ENCODE assay signal across 8 cellular contexts in genomic region chr19:48837081-48837524, GRCh38. TPM values are rescaled to one million over a fixed set of nuclear protein-coding genes. Genes with fewer than 3 reads are reported as not detected.
A peak's percentile ranks its signal among the peaks of the same experiment; 100 is the strongest.
DNase-seq lines count a peak whose midpoint lies in the region; ATAC-seq and TF ChIP-seq lines count a peak whose summit lies in the region.

No MANE protein-coding gene starts in this region.

- peak overlapping the region; percentile 71 for H3K4me3 Mint-ChIP-seq in activated CD4-positive, alpha-beta T cell treated with anti-CD3 and anti-CD28 coated beads for 36 hours
- H3K4me3 Mint-ChIP-seq in chondrocyte (ENCODE audit: unreplicated experiment), result peak overlapping the region; percentile 94

- DNase-seq in AG20443 (ENCODE audit: low spot score), result peak; percentile 97
- peak; percentile 88 for DNase-seq in NCI-H2171 (lab: John Stamatoyannopoulos, UW)
- DNase-seq in activated CD4-positive, alpha-beta T cell treated with anti-CD3 and anti-CD28 coated beads for 36 hours, result peak; percentile 86
- DNase-seq in chondrocyte (ENCODE audit: low spot score), result no peak
- DNase-seq in kidney tubule cell (ENCODE audit: low spot score), result peak; percentile 53
- peak; percentile 83 for DNase-seq in stimulated activated CD4-positive, alpha-beta T cell treated with anti-CD3 and anti-CD28 coated beads, Interleukin-1b, Interleukin-23, amount 100 ng/mL, for 48 hours

- H3K4me1 Mint-ChIP-seq in activated CD4-positive, alpha-beta T cell treated with anti-CD3 and anti-CD28 coated beads for 36 hours, result peaks cover 18% of the 10 kb centered on the region
- peaks cover 19% of the 10 kb centered on the region for H3K4me1 Mint-ChIP-seq in chondrocyte (ENCODE audit: low read depth)

- no peaks in the 10 kb centered on the region for H3K9me3 Mint-ChIP-seq in activated CD4-positive, alpha-beta T cell treated with anti-CD3 and anti-CD28 coated beads for 36 hours (ENCODE audit: low read depth)
- no peaks in the 10 kb centered on the region for H3K9me3 Mint-ChIP-seq in chondrocyte (ENCODE audit: low read depth)

- ATAC-seq in GM21360 (IDR thresholded peaks at IDR 0.05; ENCODE audit: unreplicated experiment), result peak; percentile 61
- peak; percentile 74 for ATAC-seq in activated CD4-positive, alpha-beta T cell treated with anti-CD3 and anti-CD28 coated beads for 36 hours
- ATAC-seq in HG02610 (IDR thresholded peaks at IDR 0.05; ENCODE audit: unreplicated experiment), result no peak

- H3K36me3 Mint-ChIP-seq in activated CD4-positive, alpha-beta T cell treated with anti-CD3 and anti-CD28 coated beads for 36 hours (ENCODE audit: low read depth), result no peaks in the 10 kb centered on the region
- H3K36me3 Mint-ChIP-seq in chondrocyte (ENCODE audit: low read depth), result peaks cover 10% of the 10 kb centered on the region

- intact Hi-C loops in activated CD4-positive, alpha-beta T cell treated with anti-CD3 and anti-CD28 coated beads for 36 hours (cut with DNase I, micrococcal nuclease), result loop anchor here in 1 of 2 experiments (1.0 to 10.0 kb wide), 3 partner anchors 35 to 322 kb away; partner anchors contain the start of genes FTL, LMTK3 and PPP1R15A

- POLR2A ChIA-PET in activated CD4-positive, alpha-beta T cell treated with anti-CD3 and anti-CD28 coated beads for 36 hours (lab: Charles Lee), result interaction anchor here (0.6 kb wide), 1 partner anchor 186 kb away, joined by 4 read pairs; no protein-coding TSS in a partner anchor

- peak overlapping the region; percentile 73 for H3K27ac Mint-ChIP-seq in activated CD4-positive, alpha-beta T cell treated with anti-CD3 and anti-CD28 coated beads for 36 hours
- peak overlapping the region; percentile 96 for H3K27ac Mint-ChIP-seq in chondrocyte (ENCODE audit: unreplicated experiment)

- CTCF ChIA-PET in activated CD4-positive, alpha-beta T cell treated with anti-CD3 and anti-CD28 coated beads for 36 hours (lab: Charles Lee), result interaction anchor here (0.6 to 2.5 kb wide), 8 partner anchors 10 to 475 kb away, joined by 3 to 23 read pairs (median 4); no protein-coding TSS in a partner anchor

- TF ChIP-seq CTCF in chondrocyte (IDR thresholded peaks at IDR 0.05), result no peak

- no peaks in the 10 kb centered on the region for H3K27me3 Mint-ChIP-seq in activated CD4-positive, alpha-beta T cell treated with anti-CD3 and anti-CD28 coated beads for 36 hours
- H3K27me3 Mint-ChIP-seq in chondrocyte (ENCODE audit: low read depth), result no peaks in the 10 kb centered on the region

RNA-seq across cellular contexts. Expression of gene HSD17B14, which starts 0.8 kb away (rescaled TPM):
- total RNA-seq in activated CD4-positive, alpha-beta T cell treated with anti-CD3 and anti-CD28 coated beads for 36 hours, result under 1 TPM; 0.21 to 0.83 TPM
- 11.4 to 13.6 TPM (median 13.5 TPM) in 3 replicates for total RNA-seq in chondrocyte

RNA-seq across cellular contexts. Expression of gene BCAT2, which starts 26.3 kb away (rescaled TPM):
- total RNA-seq in activated CD4-positive, alpha-beta T cell treated with anti-CD3 and anti-CD28 coated beads for 36 hours, result 10 to 100 TPM; 65.9 to 70.3 TPM
- 30.9 to 42.2 TPM (median 41.4 TPM) in 3 replicates for total RNA-seq in chondrocyte

RNA-seq across cellular contexts. Expression of gene PLEKHA4, which starts 31.3 kb away (rescaled TPM):
- 10 to 100 TPM in 1 of 2 experiments, 1 to 10 TPM in 1; 7.0 to 10.9 TPM for total RNA-seq in activated CD4-positive, alpha-beta T cell treated with anti-CD3 and anti-CD28 coated beads for 36 hours
- total RNA-seq in chondrocyte, result 16.8 to 34.3 TPM (median 19.6 TPM) in 3 replicates

RNA-seq across cellular contexts. Expression of gene PPP1R15A, which starts 35.1 kb away (rescaled TPM):
- total RNA-seq in activated CD4-positive, alpha-beta T cell treated with anti-CD3 and anti-CD28 coated beads for 36 hours, result 10 to 100 TPM; 51.6 to 62.4 TPM
- 42.1 to 106 TPM (median 104 TPM) in 3 replicates for total RNA-seq in chondrocyte
